In the genomic region with DNA sequence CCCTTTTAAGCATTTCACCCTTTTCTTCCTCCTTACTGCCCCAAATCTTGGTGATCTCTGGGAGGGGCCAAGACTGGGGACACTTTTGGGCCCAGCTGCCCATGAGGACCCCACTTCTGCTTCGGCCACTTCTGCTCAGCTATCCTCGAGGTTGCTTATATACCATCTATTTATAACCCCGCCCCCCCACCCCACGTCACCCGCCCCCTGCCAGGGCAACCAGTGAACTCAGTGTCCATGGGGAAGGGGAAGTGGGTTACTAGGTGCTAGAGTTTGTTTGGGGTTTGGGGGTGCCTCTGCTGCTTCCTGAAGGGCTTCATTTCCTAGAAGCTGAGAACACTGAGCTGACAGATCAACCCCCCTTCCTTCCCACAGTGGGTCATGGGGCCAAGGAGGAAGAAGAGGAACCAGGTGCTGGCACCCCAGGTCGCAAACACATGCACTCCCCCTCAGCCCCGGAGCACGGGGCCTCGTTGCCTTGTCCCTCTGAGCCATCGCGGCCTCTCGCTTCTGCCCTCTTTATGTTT, we compare ENCODE assay signal across 8 cellular contexts. TPM values are rescaled to one million over a fixed set of nuclear protein-coding genes. Genes with fewer than 3 reads are reported as not detected.
DNase-seq lines count a peak whose midpoint lies in the region; ATAC-seq and TF ChIP-seq lines count a peak whose summit lies in the region.

No MANE protein-coding gene starts in this region.

- DNase-seq in endothelial cell (ENCODE audit: low spot score), result no peak
- no peak for DNase-seq in AG20443 (ENCODE audit: low spot score)
- no peak for DNase-seq in NCI-H2029 treated with DMSO at 0.1 percent for 48 hours (lab: John Stamatoyannopoulos, UW)
- no peak for DNase-seq in mesenteric fat pad (ENCODE audit: low spot score)
- no peak for DNase-seq in globus pallidus (ENCODE audit: low spot score)

- H3K4me3 Mint-ChIP-seq in endothelial cell (ENCODE audit: unreplicated experiment), result no peak overlapping the region

- no peak for TF ChIP-seq CTCF in endothelial cell (IDR thresholded peaks at IDR 0.05; ENCODE audit: unreplicated experiment)

- peaks cover 3% of the 10 kb centered on the region for H3K27me3 Mint-ChIP-seq in endothelial cell (ENCODE audit: unreplicated experiment)

- H3K27ac ChIP-seq in skin epidermis, result peak overlapping the region in 20 of 21 experiments; percentile 4 to 91 (median 76)

- peak; percentile 32 for ATAC-seq in HG03097 (IDR thresholded peaks at IDR 0.05; ENCODE audit: low FRiP score, unreplicated experiment)
- peak; percentile 57 to 72 for ATAC-seq in activated CD4-positive, CD25-positive, alpha-beta regulatory T cell treated with anti-CD3 and anti-CD28 coated beads, Interleukin-2, amount 50 U/mL, for 24 hours

- H3K4me1 Mint-ChIP-seq in endothelial cell (ENCODE audit: unreplicated experiment), result peaks cover 18% of the 10 kb centered on the region

- peak overlapping the region; percentile 57 for H3K27ac Mint-ChIP-seq in endothelial cell (ENCODE audit: unreplicated experiment)

- no peaks in the 10 kb centered on the region for H3K36me3 Mint-ChIP-seq in endothelial cell (ENCODE audit: low read depth, unreplicated experiment)

- no peak overlapping the region for H3K4me3 ChIP-seq in skin epidermis

- no peaks in the 10 kb centered on the region for H3K9me3 Mint-ChIP-seq in endothelial cell (ENCODE audit: unreplicated experiment)

RNA-seq across cellular contexts. Expression of a gene that starts 6.1 kb away (rescaled TPM):
- total RNA-seq in endothelial cell (ENCODE audit: unreplicated experiment), result 12.8 TPM
- total RNA-seq in mesenteric fat pad, result 127 TPM

RNA-seq across cellular contexts. Expression of a gene that starts 44.0 kb away (rescaled TPM):
- total RNA-seq in endothelial cell (ENCODE audit: unreplicated experiment) (81.1 TPM), mesenteric fat pad (53.0 TPM)

RNA-seq across cellular contexts. Expression of a gene that starts 58.0 kb away (rescaled TPM):
- total RNA-seq in endothelial cell (ENCODE audit: unreplicated experiment), result 207 TPM
- 142 TPM for total RNA-seq in mesenteric fat pad
